In the genomic region with DNA sequence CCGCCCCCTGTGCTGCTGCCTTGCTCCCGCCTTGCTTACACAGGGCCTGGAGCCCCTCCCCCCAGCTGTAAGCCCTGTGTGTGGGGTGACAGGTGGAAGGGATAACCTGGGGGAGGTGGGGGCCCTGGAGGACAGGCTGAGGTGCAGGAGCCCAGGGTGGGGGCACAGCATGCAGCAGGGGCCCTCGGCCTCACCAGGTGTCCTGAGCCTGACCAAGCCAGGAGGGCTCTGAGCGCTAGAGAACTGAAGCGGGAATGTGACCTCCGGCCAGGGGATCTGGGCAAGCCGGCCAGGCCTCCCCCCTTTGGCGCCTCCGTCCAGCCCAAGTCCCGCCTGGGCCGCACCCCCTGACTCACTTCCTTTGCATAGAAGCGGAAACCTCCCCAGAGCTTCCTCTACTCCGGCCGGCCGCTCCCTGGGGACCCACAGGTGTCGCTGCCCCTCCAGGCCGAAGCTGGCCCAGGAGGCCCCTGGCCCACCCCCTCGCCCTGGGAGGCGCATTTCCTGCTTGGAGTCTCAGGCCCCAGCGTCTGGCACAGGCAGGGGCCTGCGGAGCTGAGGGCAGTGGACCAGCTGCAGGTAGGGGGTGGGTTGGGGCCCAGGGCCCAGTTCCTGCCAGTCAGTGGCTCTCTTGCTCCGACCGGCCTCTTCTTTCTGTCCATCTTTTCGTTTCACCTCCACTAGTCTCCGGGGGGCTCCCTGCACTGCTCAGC, we compare ENCODE assay signal across 1 cellular context.
TF ChIP-seq lines count a peak whose summit lies in the region.

A gene (plus strand): TSS at position 398 of the 713 bp plus-strand sequence. CDS start 964 bp downstream, outside the sequence.

TF ChIP-seq in GM12878, 131 proteins besides CTCF, POLR2A, EP300 and RAD21 (continued from another document and continues in another):
- TF ChIP-seq, protein P1, sequence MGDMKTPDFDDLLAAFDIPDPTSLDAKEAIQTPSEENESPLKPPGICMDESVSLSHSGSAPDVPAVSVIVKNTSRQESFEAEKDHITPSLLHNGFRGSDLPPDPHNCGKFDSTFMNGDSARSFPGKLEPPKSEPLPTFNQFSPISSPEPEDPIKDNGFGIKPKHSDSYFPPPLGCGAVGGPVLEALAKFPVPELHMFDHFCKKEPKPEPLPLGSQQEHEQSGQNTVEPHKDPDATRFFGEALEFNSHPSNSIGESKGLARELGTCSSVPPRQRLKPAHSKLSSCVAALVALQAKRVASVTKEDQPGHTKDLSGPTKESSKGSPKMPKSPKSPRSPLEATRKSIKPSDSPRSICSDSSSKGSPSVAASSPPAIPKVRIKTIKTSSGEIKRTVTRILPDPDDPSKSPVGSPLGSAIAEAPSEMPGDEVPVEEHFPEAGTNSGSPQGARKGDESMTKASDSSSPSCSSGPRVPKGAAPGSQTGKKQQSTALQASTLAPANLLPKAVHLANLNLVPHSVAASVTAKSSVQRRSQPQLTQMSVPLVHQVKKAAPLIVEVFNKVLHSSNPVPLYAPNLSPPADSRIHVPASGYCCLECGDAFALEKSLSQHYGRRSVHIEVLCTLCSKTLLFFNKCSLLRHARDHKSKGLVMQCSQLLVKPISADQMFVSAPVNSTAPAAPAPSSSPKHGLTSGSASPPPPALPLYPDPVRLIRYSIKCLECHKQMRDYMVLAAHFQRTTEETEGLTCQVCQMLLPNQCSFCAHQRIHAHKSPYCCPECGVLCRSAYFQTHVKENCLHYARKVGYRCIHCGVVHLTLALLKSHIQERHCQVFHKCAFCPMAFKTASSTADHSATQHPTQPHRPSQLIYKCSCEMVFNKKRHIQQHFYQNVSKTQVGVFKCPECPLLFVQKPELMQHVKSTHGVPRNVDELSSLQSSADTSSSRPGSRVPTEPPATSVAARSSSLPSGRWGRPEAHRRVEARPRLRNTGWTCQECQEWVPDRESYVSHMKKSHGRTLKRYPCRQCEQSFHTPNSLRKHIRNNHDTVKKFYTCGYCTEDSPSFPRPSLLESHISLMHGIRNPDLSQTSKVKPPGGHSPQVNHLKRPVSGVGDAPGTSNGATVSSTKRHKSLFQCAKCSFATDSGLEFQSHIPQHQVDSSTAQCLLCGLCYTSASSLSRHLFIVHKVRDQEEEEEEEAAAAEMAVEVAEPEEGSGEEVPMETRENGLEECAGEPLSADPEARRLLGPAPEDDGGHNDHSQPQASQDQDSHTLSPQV (IDR thresholded peaks at IDR 0.05), result no peak
- TF ChIP-seq SMAD1 (IDR thresholded peaks at IDR 0.05; ENCODE audit: low read depth, partially characterized antibody), result no peak
- TF ChIP-seq ZBED1 (IDR thresholded peaks at IDR 0.05; ENCODE audit: borderline replicate concordance), result no peak
- no peak for TF ChIP-seq ZNF24 (IDR thresholded peaks at IDR 0.05)
- no peak for TF ChIP-seq RCOR1 (conservative IDR thresholded peaks at IDR 0.05; ENCODE audit: low read depth, low read length)
- no peak for TF ChIP-seq SUZ12 (IDR thresholded peaks at IDR 0.05; ENCODE audit: unreplicated experiment)
- no peak for TF ChIP-seq FOS (IDR thresholded peaks at IDR 0.05; ENCODE audit: borderline replicate concordance, extremely low read depth, insufficient read length)
- TF ChIP-seq, protein P2, sequence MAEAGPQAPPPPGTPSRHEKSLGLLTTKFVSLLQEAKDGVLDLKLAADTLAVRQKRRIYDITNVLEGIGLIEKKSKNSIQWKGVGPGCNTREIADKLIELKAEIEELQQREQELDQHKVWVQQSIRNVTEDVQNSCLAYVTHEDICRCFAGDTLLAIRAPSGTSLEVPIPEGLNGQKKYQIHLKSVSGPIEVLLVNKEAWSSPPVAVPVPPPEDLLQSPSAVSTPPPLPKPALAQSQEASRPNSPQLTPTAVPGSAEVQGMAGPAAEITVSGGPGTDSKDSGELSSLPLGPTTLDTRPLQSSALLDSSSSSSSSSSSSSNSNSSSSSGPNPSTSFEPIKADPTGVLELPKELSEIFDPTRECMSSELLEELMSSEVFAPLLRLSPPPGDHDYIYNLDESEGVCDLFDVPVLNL (IDR thresholded peaks at IDR 0.05; ENCODE audit: low read depth, low read length), result no peak
- TF ChIP-seq ZNF274 (IDR thresholded peaks at IDR 0.05; ENCODE audit: insufficient read depth, insufficient read length), result no peak
- TF ChIP-seq, protein P3, sequence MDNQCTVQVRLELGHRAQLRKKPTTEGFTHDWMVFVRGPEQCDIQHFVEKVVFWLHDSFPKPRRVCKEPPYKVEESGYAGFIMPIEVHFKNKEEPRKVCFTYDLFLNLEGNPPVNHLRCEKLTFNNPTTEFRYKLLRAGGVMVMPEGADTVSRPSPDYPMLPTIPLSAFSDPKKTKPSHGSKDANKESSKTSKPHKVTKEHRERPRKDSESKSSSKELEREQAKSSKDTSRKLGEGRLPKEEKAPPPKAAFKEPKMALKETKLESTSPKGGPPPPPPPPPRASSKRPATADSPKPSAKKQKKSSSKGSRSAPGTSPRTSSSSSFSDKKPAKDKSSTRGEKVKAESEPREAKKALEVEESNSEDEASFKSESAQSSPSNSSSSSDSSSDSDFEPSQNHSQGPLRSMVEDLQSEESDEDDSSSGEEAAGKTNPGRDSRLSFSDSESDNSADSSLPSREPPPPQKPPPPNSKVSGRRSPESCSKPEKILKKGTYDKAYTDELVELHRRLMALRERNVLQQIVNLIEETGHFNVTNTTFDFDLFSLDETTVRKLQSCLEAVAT (IDR thresholded peaks at IDR 0.05), result no peak
- TF ChIP-seq NFXL1 (IDR thresholded peaks at IDR 0.05; ENCODE audit: borderline replicate concordance), result no peak
- TF ChIP-seq NRF1 (conservative IDR thresholded peaks at IDR 0.05; ENCODE audit: low read depth, low read length), result no peak
- no peak for TF ChIP-seq SREBF1 (IDR thresholded peaks at IDR 0.05; ENCODE audit: low read length)
- TF ChIP-seq, protein P4, sequence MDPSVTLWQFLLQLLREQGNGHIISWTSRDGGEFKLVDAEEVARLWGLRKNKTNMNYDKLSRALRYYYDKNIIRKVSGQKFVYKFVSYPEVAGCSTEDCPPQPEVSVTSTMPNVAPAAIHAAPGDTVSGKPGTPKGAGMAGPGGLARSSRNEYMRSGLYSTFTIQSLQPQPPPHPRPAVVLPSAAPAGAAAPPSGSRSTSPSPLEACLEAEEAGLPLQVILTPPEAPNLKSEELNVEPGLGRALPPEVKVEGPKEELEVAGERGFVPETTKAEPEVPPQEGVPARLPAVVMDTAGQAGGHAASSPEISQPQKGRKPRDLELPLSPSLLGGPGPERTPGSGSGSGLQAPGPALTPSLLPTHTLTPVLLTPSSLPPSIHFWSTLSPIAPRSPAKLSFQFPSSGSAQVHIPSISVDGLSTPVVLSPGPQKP (IDR thresholded peaks at IDR 0.05; ENCODE audit: low read depth, low read length), result no peak
- TF ChIP-seq TCF3 (IDR thresholded peaks at IDR 0.05; ENCODE audit: borderline replicate concordance, insufficient read depth, low read depth, low read length), result peak; percentile 10
- no peak for TF ChIP-seq JUND (IDR thresholded peaks at IDR 0.05; ENCODE audit: low read depth, low read length)
- no peak for TF ChIP-seq SRF (IDR thresholded peaks at IDR 0.05; ENCODE audit: low read depth in 2 of 2, low read length in 2 of 2)
- TF ChIP-seq, protein P5, sequence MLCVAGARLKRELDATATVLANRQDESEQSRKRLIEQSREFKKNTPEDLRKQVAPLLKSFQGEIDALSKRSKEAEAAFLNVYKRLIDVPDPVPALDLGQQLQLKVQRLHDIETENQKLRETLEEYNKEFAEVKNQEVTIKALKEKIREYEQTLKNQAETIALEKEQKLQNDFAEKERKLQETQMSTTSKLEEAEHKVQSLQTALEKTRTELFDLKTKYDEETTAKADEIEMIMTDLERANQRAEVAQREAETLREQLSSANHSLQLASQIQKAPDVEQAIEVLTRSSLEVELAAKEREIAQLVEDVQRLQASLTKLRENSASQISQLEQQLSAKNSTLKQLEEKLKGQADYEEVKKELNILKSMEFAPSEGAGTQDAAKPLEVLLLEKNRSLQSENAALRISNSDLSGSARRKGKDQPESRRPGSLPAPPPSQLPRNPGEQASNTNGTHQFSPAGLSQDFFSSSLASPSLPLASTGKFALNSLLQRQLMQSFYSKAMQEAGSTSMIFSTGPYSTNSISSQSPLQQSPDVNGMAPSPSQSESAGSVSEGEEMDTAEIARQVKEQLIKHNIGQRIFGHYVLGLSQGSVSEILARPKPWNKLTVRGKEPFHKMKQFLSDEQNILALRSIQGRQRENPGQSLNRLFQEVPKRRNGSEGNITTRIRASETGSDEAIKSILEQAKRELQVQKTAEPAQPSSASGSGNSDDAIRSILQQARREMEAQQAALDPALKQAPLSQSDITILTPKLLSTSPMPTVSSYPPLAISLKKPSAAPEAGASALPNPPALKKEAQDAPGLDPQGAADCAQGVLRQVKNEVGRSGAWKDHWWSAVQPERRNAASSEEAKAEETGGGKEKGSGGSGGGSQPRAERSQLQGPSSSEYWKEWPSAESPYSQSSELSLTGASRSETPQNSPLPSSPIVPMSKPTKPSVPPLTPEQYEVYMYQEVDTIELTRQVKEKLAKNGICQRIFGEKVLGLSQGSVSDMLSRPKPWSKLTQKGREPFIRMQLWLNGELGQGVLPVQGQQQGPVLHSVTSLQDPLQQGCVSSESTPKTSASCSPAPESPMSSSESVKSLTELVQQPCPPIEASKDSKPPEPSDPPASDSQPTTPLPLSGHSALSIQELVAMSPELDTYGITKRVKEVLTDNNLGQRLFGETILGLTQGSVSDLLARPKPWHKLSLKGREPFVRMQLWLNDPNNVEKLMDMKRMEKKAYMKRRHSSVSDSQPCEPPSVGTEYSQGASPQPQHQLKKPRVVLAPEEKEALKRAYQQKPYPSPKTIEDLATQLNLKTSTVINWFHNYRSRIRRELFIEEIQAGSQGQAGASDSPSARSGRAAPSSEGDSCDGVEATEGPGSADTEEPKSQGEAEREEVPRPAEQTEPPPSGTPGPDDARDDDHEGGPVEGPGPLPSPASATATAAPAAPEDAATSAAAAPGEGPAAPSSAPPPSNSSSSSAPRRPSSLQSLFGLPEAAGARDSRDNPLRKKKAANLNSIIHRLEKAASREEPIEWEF (IDR thresholded peaks at IDR 0.05; ENCODE audit: insufficient replicate concordance, low read depth, low read length), result no peak
- TF ChIP-seq ETV6 (conservative IDR thresholded peaks at IDR 0.05 in 1 of 2, IDR thresholded peaks at IDR 0.05 in 1 of 2; ENCODE audit: borderline replicate concordance in 1 of 2, low read depth in 1 of 2), result peak in 1 of 2 experiments; percentile 36; a peak in 2 of 4 replicates
- no peak for TF ChIP-seq TCF7 (IDR thresholded peaks at IDR 0.05; ENCODE audit: borderline replicate concordance)
- TF ChIP-seq, protein P6, sequence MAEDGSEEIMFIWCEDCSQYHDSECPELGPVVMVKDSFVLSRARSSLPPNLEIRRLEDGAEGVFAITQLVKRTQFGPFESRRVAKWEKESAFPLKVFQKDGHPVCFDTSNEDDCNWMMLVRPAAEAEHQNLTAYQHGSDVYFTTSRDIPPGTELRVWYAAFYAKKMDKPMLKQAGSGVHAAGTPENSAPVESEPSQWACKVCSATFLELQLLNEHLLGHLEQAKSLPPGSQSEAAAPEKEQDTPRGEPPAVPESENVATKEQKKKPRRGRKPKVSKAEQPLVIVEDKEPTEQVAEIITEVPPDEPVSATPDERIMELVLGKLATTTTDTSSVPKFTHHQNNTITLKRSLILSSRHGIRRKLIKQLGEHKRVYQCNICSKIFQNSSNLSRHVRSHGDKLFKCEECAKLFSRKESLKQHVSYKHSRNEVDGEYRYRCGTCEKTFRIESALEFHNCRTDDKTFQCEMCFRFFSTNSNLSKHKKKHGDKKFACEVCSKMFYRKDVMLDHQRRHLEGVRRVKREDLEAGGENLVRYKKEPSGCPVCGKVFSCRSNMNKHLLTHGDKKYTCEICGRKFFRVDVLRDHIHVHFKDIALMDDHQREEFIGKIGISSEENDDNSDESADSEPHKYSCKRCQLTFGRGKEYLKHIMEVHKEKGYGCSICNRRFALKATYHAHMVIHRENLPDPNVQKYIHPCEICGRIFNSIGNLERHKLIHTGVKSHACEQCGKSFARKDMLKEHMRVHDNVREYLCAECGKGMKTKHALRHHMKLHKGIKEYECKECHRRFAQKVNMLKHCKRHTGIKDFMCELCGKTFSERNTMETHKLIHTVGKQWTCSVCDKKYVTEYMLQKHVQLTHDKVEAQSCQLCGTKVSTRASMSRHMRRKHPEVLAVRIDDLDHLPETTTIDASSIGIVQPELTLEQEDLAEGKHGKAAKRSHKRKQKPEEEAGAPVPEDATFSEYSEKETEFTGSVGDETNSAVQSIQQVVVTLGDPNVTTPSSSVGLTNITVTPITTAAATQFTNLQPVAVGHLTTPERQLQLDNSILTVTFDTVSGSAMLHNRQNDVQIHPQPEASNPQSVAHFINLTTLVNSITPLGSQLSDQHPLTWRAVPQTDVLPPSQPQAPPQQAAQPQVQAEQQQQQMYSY (CRISPR knock-in tag; IDR thresholded peaks at IDR 0.05), result no peak
- TF ChIP-seq, protein P7, sequence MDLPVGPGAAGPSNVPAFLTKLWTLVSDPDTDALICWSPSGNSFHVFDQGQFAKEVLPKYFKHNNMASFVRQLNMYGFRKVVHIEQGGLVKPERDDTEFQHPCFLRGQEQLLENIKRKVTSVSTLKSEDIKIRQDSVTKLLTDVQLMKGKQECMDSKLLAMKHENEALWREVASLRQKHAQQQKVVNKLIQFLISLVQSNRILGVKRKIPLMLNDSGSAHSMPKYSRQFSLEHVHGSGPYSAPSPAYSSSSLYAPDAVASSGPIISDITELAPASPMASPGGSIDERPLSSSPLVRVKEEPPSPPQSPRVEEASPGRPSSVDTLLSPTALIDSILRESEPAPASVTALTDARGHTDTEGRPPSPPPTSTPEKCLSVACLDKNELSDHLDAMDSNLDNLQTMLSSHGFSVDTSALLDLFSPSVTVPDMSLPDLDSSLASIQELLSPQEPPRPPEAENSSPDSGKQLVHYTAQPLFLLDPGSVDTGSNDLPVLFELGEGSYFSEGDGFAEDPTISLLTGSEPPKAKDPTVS (IDR thresholded peaks at IDR 0.05; ENCODE audit: low read depth, low read length), result no peak
- no peak for TF ChIP-seq HCFC1 (IDR thresholded peaks at IDR 0.05; ENCODE audit: low read length)
- TF ChIP-seq RUNX3 (IDR thresholded peaks at IDR 0.05; ENCODE audit: low read length), result no peak; the same call in 1 of the 2 replicates
- TF ChIP-seq RB1 (IDR thresholded peaks at IDR 0.05; ENCODE audit: borderline replicate concordance), result 0 out of 2 replicates have a peak, but pooled peaks have one; percentile 52
- no peak for TF ChIP-seq IRF4 (IDR thresholded peaks at IDR 0.05; ENCODE audit: low read depth, low read length)
- no peak for TF ChIP-seq STAT3 (IDR thresholded peaks at IDR 0.05; ENCODE audit: low read depth, low read length)
- TF ChIP-seq, protein P8, sequence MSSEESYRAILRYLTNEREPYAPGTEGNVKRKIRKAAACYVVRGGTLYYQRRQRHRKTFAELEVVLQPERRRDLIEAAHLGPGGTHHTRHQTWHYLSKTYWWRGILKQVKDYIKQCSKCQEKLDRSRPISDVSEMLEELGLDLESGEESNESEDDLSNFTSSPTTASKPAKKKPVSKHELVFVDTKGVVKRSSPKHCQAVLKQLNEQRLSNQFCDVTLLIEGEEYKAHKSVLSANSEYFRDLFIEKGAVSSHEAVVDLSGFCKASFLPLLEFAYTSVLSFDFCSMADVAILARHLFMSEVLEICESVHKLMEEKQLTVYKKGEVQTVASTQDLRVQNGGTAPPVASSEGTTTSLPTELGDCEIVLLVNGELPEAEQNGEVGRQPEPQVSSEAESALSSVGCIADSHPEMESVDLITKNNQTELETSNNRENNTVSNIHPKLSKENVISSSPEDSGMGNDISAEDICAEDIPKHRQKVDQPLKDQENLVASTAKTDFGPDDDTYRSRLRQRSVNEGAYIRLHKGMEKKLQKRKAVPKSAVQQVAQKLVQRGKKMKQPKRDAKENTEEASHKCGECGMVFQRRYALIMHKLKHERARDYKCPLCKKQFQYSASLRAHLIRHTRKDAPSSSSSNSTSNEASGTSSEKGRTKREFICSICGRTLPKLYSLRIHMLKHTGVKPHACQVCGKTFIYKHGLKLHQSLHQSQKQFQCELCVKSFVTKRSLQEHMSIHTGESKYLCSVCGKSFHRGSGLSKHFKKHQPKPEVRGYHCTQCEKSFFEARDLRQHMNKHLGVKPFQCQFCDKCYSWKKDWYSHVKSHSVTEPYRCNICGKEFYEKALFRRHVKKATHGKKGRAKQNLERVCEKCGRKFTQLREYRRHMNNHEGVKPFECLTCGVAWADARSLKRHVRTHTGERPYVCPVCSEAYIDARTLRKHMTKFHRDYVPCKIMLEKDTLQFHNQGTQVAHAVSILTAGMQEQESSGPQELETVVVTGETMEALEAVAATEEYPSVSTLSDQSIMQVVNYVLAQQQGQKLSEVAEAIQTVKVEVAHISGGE (CRISPR knock-in tag; IDR thresholded peaks at IDR 0.05), result no peak
